8 cellular contexts compared by ENCODE assay signal in genomic region chrX:132491191-132491590, GRCh38. TPM values are rescaled to one million over a fixed set of nuclear protein-coding genes. Genes with fewer than 3 reads are reported as not detected.
DNase-seq lines count a peak whose midpoint lies in the region; ATAC-seq and TF ChIP-seq lines count a peak whose summit lies in the region.

No MANE protein-coding gene starts in this region.

- ATAC-seq in CD4-positive, alpha-beta T cell (ENCODE audit: poor library complexity): peak; percentile 51
- ATAC-seq in GM18909 (IDR thresholded peaks at IDR 0.05; ENCODE audit: poor library complexity, unreplicated experiment): peak; percentile 48
- ATAC-seq in GM21447 (IDR thresholded peaks at IDR 0.05; ENCODE audit: unreplicated experiment): no peak

- TF ChIP-seq CTCF in CD4-positive, alpha-beta T cell (IDR thresholded peaks at IDR 0.05): peak; percentile 19

- peaks cover 10% of the 10 kb centered on the region for H3K36me3 Mint-ChIP-seq in CD4-positive, alpha-beta T cell (ENCODE audit: low read depth)

- CTCF ChIA-PET in CD4-positive, alpha-beta T cell (lab: Charles Lee): interaction anchor here (0.8 to 1.6 kb wide), 3 partner anchors 15 to 272 kb away, joined by 3 read pairs; partner anchors contain the start of gene RAP2C

- H3K4me1 Mint-ChIP-seq in CD4-positive, alpha-beta T cell (ENCODE audit: low read depth): peaks cover 39% of the 10 kb centered on the region

- intact Hi-C loops in CD4-positive, alpha-beta T cell (cut with DNase I, micrococcal nuclease): loop anchor here in 1 of 2 experiments (2.0 kb wide), 1 partner anchor 122 kb away; no protein-coding TSS in a partner anchor

- peak overlapping the region; percentile 98 for H3K27ac Mint-ChIP-seq in CD4-positive, alpha-beta T cell

- no peak overlapping the region for H3K27ac ChIP-seq in CD4-positive, alpha-beta T cell (ENCODE audit: low read depth, low read length)

- POLR2A ChIA-PET in CD4-positive, alpha-beta T cell (lab: Charles Lee): interaction anchor here (0.7 to 3.7 kb wide), 3 partner anchors 8 to 467 kb away, joined by 3 to 28 read pairs (median 4); no protein-coding TSS in a partner anchor

- no peaks in the 10 kb centered on the region for H3K27me3 Mint-ChIP-seq in CD4-positive, alpha-beta T cell

- DNase-seq in CD4-positive, alpha-beta T cell: peak in 3 of 10 experiments; percentile 1 to 29 (median 11)
- DNase-seq in HT-29 (ENCODE audit: low spot score): peak; percentile 76
- DNase-seq in SKM-1 treated with dmso at 0.1 percent for 144 hours (lab: John Stamatoyannopoulos, UW; ENCODE audit: unreplicated experiment): peak; percentile 84
- peak; percentile 6 for DNase-seq in inferior parietal cortex (ENCODE audit: extremely low spot score)
- no peak for DNase-seq in COR-L47 (lab: John Stamatoyannopoulos, UW)
- DNase-seq in iPS-NIHi7 (ENCODE audit: extremely low spot score): no peak

- H3K9me3 Mint-ChIP-seq in CD4-positive, alpha-beta T cell: no peaks in the 10 kb centered on the region

- H3K27me3 ChIP-seq in CD4-positive, alpha-beta T cell (ENCODE audit: control insufficient read depth, insufficient read depth, low read length): no peaks in the 10 kb centered on the region

- peak overlapping the region; percentile 99 for H3K4me3 Mint-ChIP-seq in CD4-positive, alpha-beta T cell

- H3K9me3 ChIP-seq in CD4-positive, alpha-beta T cell (ENCODE audit: control insufficient read depth, low read length): no peaks in the 10 kb centered on the region

RNA-seq across cellular contexts. Expression of gene MBNL3, which starts 2.4 kb away (rescaled TPM):
- total RNA-seq in CD4-positive, alpha-beta T cell: 10 to 100 TPM; 19.0 to 19.4 TPM
- total RNA-seq in HT-29 (2014; rRNA removed; shearing (Covaris generic)): 5.4 and 7.6 TPM in 2 replicates

Comparison
In these comparisons a context has a peak if more than half of its experiments do, and no peak if none do; other contexts are left out.
1. DNase-seq: peak in HT-29 (single experiment), SKM-1 treated with dmso at 0.1 percent for 144 hours (single experiment) and inferior parietal cortex (single experiment); none in COR-L47 (single experiment) and iPS-NIHi7 (single experiment).